Comparison of ENCODE assay signal across 8 cellular contexts in the genomic region with DNA sequence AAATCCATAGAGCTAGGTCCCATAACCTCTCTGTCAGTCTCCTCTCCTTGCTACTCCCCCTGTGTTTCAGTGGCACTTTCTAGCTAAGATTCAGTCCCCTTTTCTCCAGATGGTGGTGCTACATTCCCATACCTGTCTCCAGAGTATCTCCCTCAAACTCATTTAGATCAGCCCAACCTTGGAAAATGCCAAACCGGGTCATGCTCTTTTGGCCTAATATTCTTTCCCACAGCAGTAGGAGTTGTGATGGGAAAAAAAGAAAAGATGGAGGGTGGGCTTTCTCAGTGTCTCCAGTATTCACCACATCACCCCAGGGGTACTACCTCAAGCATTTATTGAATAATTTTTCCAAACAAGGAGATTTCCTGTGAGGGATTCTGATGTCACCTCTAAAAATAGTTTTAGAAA. TPM values are rescaled to one million over a fixed set of nuclear protein-coding genes. Genes with fewer than 3 reads are reported as not detected.
A peak's percentile ranks its signal among the peaks of the same experiment; 100 is the strongest.
DNase-seq lines count a peak whose midpoint lies in the region; ATAC-seq and TF ChIP-seq lines count a peak whose summit lies in the region.

No MANE protein-coding gene starts in this region.

- no peaks in the 10 kb centered on the region for H3K9me3 Mint-ChIP-seq in activated CD8-positive, alpha-beta T cell treated with anti-CD3 and anti-CD28 coated beads, Interleukin-2, amount 10 ng/mL, durations not matched to agents 7 days and 5 days (ENCODE audit: insufficient read depth)
- H3K9me3 Mint-ChIP-seq in glutamatergic neuron (ENCODE audit: unreplicated experiment): no peaks in the 10 kb centered on the region

- no peak overlapping the region for H3K4me3 Mint-ChIP-seq in activated CD8-positive, alpha-beta T cell treated with anti-CD3 and anti-CD28 coated beads, Interleukin-2, amount 10 ng/mL, durations not matched to agents 7 days and 5 days
- H3K4me3 Mint-ChIP-seq in glutamatergic neuron (ENCODE audit: unreplicated experiment): peak overlapping the region; percentile 18

- no peaks in the 10 kb centered on the region for H3K27me3 Mint-ChIP-seq in activated CD8-positive, alpha-beta T cell treated with anti-CD3 and anti-CD28 coated beads, Interleukin-2, amount 10 ng/mL, durations not matched to agents 7 days and 5 days (ENCODE audit: low read depth)
- peaks cover 4% of the 10 kb centered on the region for H3K27me3 Mint-ChIP-seq in glutamatergic neuron (ENCODE audit: unreplicated experiment)

- peaks cover 3% of the 10 kb centered on the region for H3K36me3 Mint-ChIP-seq in activated CD8-positive, alpha-beta T cell treated with anti-CD3 and anti-CD28 coated beads, Interleukin-2, amount 10 ng/mL, durations not matched to agents 7 days and 5 days (ENCODE audit: low read depth)
- H3K36me3 Mint-ChIP-seq in glutamatergic neuron (ENCODE audit: unreplicated experiment): no peaks in the 10 kb centered on the region

- in situ Hi-C loops in GM13977 (cut with MboI; ENCODE audit: low pct_unique_long_range_greater_than_20kb, low sequenced_read_pairs, unreplicated experiment): loop anchor here (5.0 kb wide), 1 partner anchor 54 kb away; no protein-coding TSS in a partner anchor

- POLR2A ChIA-PET in activated CD8-positive, alpha-beta T cell treated with anti-CD3 and anti-CD28 coated beads, Interleukin-2, amount 10 ng/mL, durations not matched to agents 7 days and 5 days (lab: Charles Lee): interaction anchor here (0.6 to 2.2 kb wide), 8 partner anchors 8 to 79 kb away, joined by 3 to 9 read pairs (median 4); a partner anchor contains a TSS

- TF ChIP-seq CTCF in GM13977 (IDR thresholded peaks at IDR 0.05; ENCODE audit: extremely low read depth, insufficient read depth, missing control alignments) (peak; percentile 80), glutamatergic neuron (IDR thresholded peaks at IDR 0.05; ENCODE audit: partially characterized antibody, unreplicated experiment) (no peak)

- H3K27ac Mint-ChIP-seq in activated CD8-positive, alpha-beta T cell treated with anti-CD3 and anti-CD28 coated beads, Interleukin-2, amount 10 ng/mL, durations not matched to agents 7 days and 5 days: no peak overlapping the region
- no peak overlapping the region for H3K27ac Mint-ChIP-seq in glutamatergic neuron (ENCODE audit: unreplicated experiment)

- peaks cover 43% of the 10 kb centered on the region for H3K4me1 Mint-ChIP-seq in activated CD8-positive, alpha-beta T cell treated with anti-CD3 and anti-CD28 coated beads, Interleukin-2, amount 10 ng/mL, durations not matched to agents 7 days and 5 days (ENCODE audit: low read depth)
- H3K4me1 Mint-ChIP-seq in glutamatergic neuron (ENCODE audit: low read depth, unreplicated experiment): peaks cover 1% of the 10 kb centered on the region

- peak; percentile 61 for DNase-seq in CD1c-positive myeloid dendritic cell (ENCODE audit: extremely low spot score)
- DNase-seq in GM13977 (ENCODE audit: low spot score): peak; percentile 73
- DNase-seq in NCI-H2227 treated with DMSO at 0.1 percent for 48 hours (lab: John Stamatoyannopoulos, UW): peak; percentile 65
- DNase-seq in activated CD8-positive, alpha-beta T cell treated with anti-CD3 and anti-CD28 coated beads, Interleukin-2, amount 10 ng/mL, durations not matched to agents 7 days and 5 days: peak; percentile 63
- DNase-seq in glutamatergic neuron: no peak
- DNase-seq in retina: peak; percentile 52
- no peak for DNase-seq in GM19238 (ENCODE audit: insufficient read length, low spot score)

- CTCF ChIA-PET in activated CD8-positive, alpha-beta T cell treated with anti-CD3 and anti-CD28 coated beads, Interleukin-2, amount 10 ng/mL, durations not matched to agents 7 days and 5 days (lab: Charles Lee): interaction anchor here (0.6 to 5.7 kb wide), 26 partner anchors 8 to 185 kb away, joined by 3 to 144 read pairs (median 5); a partner anchor contains a TSS

- peak; percentile 15 for ATAC-seq in activated CD8-positive, alpha-beta T cell treated with anti-CD3 and anti-CD28 coated beads, Interleukin-2, amount 10 ng/mL, durations not matched to agents 7 days and 5 days
- no peak for ATAC-seq in HG03175 (IDR thresholded peaks at IDR 0.05; ENCODE audit: unreplicated experiment)

RNA-seq across cellular contexts. Expression of a gene that starts 3.2 kb away (rescaled TPM):
- not detected for total RNA-seq in activated CD8-positive, alpha-beta T cell treated with anti-CD3 and anti-CD28 coated beads, Interleukin-2, amount 10 ng/mL, durations not matched to agents 7 days and 5 days
- total RNA-seq in glutamatergic neuron (ENCODE audit: unreplicated experiment): not detected

RNA-seq across cellular contexts. Expression of a gene that starts 4.0 kb away (rescaled TPM):
- total RNA-seq in activated CD8-positive, alpha-beta T cell treated with anti-CD3 and anti-CD28 coated beads, Interleukin-2, amount 10 ng/mL, durations not matched to agents 7 days and 5 days: 10 to 100 TPM; 64.5 to 68.9 TPM
- total RNA-seq in glutamatergic neuron (ENCODE audit: unreplicated experiment): 51.8 TPM

RNA-seq across cellular contexts. Expression of a gene that starts 27.1 kb away (rescaled TPM):
- total RNA-seq in activated CD8-positive, alpha-beta T cell treated with anti-CD3 and anti-CD28 coated beads, Interleukin-2, amount 10 ng/mL, durations not matched to agents 7 days and 5 days: 10 to 100 TPM; 26.0 to 26.4 TPM
- total RNA-seq in glutamatergic neuron (ENCODE audit: unreplicated experiment): 35.9 TPM

RNA-seq across cellular contexts. Expression of a gene that starts 40.1 kb away (rescaled TPM):
- 100 to 1,000 TPM; 142 to 147 TPM for total RNA-seq in activated CD8-positive, alpha-beta T cell treated with anti-CD3 and anti-CD28 coated beads, Interleukin-2, amount 10 ng/mL, durations not matched to agents 7 days and 5 days
- total RNA-seq in glutamatergic neuron (ENCODE audit: unreplicated experiment): 222 TPM

Comparison
In these comparisons a context has a peak if more than half of its experiments do, and no peak if none do; other contexts are left out.
1. DNase-seq: peak in CD1c-positive myeloid dendritic cell (single experiment), GM13977 (single experiment), NCI-H2227 treated with DMSO at 0.1 percent for 48 hours (single experiment), activated CD8-positive, alpha-beta T cell treated with anti-CD3 and anti-CD28 coated beads, Interleukin-2, amount 10 ng/mL, durations not matched to agents 7 days and 5 days (single experiment) and retina (single experiment); none in glutamatergic neuron (single experiment) and GM19238 (single experiment).